Comparison of ENCODE assay signal across 8 cellular contexts in the genomic region with DNA sequence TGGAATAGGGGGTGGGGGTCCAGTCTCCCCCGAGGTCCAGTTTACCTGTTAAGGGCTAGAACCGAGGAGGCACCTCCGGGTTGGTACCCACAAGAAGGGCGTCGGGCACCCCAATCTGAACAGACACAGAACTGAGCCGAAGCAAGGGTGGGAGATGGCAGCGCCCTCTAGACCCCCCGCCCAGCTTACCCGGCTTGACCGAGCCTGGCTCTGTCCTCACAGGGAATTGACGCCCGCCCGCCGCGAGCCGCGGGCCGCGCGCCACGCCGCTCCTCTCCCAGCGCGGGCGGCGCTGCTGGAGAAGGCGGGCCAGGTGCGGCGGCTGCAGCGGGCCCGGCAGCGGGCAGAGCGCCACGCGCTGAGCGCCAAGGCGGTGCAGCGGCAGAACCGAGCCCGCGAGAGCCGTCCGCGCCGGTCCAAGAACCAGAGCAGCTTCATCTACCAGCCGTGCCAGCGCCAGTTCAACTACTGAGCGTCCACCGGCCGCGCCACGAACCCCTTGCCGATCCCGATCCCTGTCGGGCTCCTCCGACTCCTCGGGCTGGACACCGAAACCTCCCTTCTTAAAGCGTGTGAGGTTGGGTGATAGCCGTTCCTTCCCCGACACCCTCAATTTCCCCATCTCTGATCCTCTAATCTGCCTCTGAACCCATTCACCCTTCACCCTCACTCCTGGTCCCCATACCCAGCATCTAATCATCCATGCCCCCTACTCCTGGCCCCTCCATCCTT.
DNase-seq lines count a peak whose midpoint lies in the region; ATAC-seq and TF ChIP-seq lines count a peak whose summit lies in the region.

No MANE protein-coding gene starts in this region.

- peaks cover 4% of the 10 kb centered on the region for H3K4me1 ChIP-seq in iPS-18a (ENCODE audit: control insufficient read depth, low read depth, low read length)

- TF ChIP-seq POLR2A in GM19099 (IDR thresholded peaks at IDR 0.05; ENCODE audit: extremely low read depth, insufficient read length, low read depth) = peak; percentile 16

- DNase-seq in D341Med (ENCODE audit: low spot score) = peak; percentile 69
- peak; percentile 41 for DNase-seq in NOMO-1 treated with DMSO at 0.1 percent for 48 hours (lab: John Stamatoyannopoulos, UW; ENCODE audit: unreplicated experiment)
- DNase-seq in astrocyte of the spinal cord (ENCODE audit: low read depth, low spot score) = peak; percentile 64
- no peak for DNase-seq in skeletal muscle cell (ENCODE audit: low read depth)
- no peak for DNase-seq in NK-92 (lab: John Stamatoyannopoulos, UW; ENCODE audit: unreplicated experiment)

- H3K4me3 ChIP-seq in astrocyte of the spinal cord (ENCODE audit: low read depth, low read length) (peak overlapping the region; percentile 50), iPS-18a (ENCODE audit: low read length) (peak overlapping the region; percentile 73), skeletal muscle cell (ENCODE audit: low read depth, low read length) (peak overlapping the region; percentile 62)

- peak; percentile 42 for ATAC-seq in HG03432 (IDR thresholded peaks at IDR 0.05; ENCODE audit: unreplicated experiment)

- no peaks in the 10 kb centered on the region for H3K36me3 ChIP-seq in iPS-18a (ENCODE audit: control insufficient read depth, low read depth, low read length)

- H3K27ac ChIP-seq in iPS-18a (ENCODE audit: low read length) = no peak overlapping the region

- H3K27me3 ChIP-seq in iPS-18a (ENCODE audit: control insufficient read depth, insufficient read depth, low read length) = peaks cover 49% of the 10 kb centered on the region

- in situ Hi-C loops in astrocyte of the spinal cord (cut with HindIII; ENCODE audit: low sequenced_read_pairs) = no loop called here

- no peak overlapping the region for H3K9ac ChIP-seq in iPS-18a (ENCODE audit: low read length)

- no peaks in the 10 kb centered on the region for H3K9me3 ChIP-seq in iPS-18a (ENCODE audit: control insufficient read depth, low read depth, low read length)

- TF ChIP-seq CTCF in astrocyte of the spinal cord (IDR thresholded peaks at IDR 0.05; ENCODE audit: low read depth, low read length) = peak; percentile 18

Comparison
In these comparisons a context has a peak if more than half of its experiments do, and no peak if none do; other contexts are left out.
1. DNase-seq: peak in D341Med (single experiment), NOMO-1 treated with DMSO at 0.1 percent for 48 hours (single experiment) and astrocyte of the spinal cord (single experiment); none in skeletal muscle cell (single experiment) and NK-92 (single experiment).
2. Peak in every context shown above with its lines, with median percentiles within 50 percentile points of each other: H3K4me3 ChIP-seq.